1 cellular context compared by ENCODE assay signal in the genomic region with DNA sequence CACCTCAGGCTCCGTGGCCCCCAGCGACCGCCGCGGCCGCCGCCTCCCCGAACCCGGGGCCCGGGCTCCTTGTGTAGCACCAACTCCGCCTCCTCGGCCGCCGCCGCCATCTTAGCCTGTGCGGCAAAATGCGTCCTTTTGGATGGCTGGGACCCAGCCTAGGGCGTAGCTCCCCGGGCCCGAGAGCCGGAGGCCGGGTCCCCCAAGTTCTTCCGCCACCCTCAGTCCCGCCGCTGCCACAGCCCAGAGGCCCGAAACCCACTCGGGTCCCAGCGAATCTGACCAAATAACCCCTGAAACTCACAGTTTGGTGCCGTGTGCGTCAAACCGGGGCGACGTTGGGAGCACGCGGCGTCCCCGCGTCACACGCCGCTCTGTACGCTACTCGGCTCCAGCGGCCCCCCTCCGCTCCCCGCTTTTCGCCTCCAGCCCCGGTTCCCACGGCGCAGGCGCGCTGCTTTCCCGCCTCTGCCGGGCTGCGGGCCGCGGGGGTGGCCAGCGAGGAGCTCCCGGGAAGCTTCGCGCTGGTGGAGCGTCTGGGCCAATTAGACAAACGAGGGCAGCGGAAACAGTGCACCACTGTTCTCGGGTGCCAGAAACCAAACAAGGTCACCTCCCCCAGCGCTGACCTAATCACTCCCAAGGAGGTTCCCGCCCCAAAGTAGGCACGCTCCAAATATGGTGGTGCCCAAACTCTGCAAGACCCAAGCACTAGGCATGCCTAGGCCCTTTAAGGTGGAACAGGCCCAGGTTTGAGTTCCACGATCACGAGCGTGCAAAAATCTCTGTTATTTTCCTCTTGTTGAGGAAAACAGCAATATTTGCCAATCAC.
TF ChIP-seq lines count a peak whose summit lies in the region.

A gene (minus strand): TSS at position 350 of the 832 bp plus-strand sequence. CDS start 39,682 bp downstream, outside the sequence.

TF ChIP-seq in HepG2, 621 proteins besides CTCF, POLR2A, EP300 and RAD21 (continued from another document and continues in another):
- TF ChIP-seq CENPT (CRISPR knock-in tag; IDR thresholded peaks at IDR 0.05; ENCODE audit: low read depth) (0 out of 2 replicates have a peak, but pooled peaks have one; percentile 45), ATRX (CRISPR knock-in tag; IDR thresholded peaks at IDR 0.05; ENCODE audit: borderline replicate concordance) (no peak), SATB2 (CRISPR knock-in tag; IDR thresholded peaks at IDR 0.05) (no peak; the same call in 1 of the 2 replicates), EED (CRISPR knock-in tag; IDR thresholded peaks at IDR 0.05) (no peak), KLF13 (CRISPR knock-in tag; IDR thresholded peaks at IDR 0.05) (no peak), SOX13 (IDR thresholded peaks at IDR 0.05) (no peak; the same call in 1 of the 2 replicates), SOX13 (CRISPR knock-in tag; conservative IDR thresholded peaks at IDR 0.05 in 1 of 2, IDR thresholded peaks at IDR 0.05 in 1 of 2) (peak in 1 of 2 experiments; percentile 57; a peak in 2 of 4 replicates), GZF1 (CRISPR knock-in tag; IDR thresholded peaks at IDR 0.05) (no peak), ZNF451 (CRISPR knock-in tag; IDR thresholded peaks at IDR 0.05) (peak; percentile 93), ZFYVE20 (CRISPR knock-in tag; IDR thresholded peaks at IDR 0.05; ENCODE audit: borderline replicate concordance, low read depth) (no peak), ZNF678 (CRISPR knock-in tag; IDR thresholded peaks at IDR 0.05) (peak; percentile 91), SAFB2 (CRISPR knock-in tag; IDR thresholded peaks at IDR 0.05; ENCODE audit: borderline replicate concordance, low read depth) (peak; percentile 54; the same call in 1 of the 2 replicates), ZNF224 (CRISPR knock-in tag; IDR thresholded peaks at IDR 0.05) (peak; percentile 68; the same call in 1 of the 2 replicates), ZNF619 (CRISPR knock-in tag; IDR thresholded peaks at IDR 0.05) (0 out of 2 replicates have a peak, but pooled peaks have one; percentile 66), DMAP1 (CRISPR knock-in tag; IDR thresholded peaks at IDR 0.05) (peak; percentile 76), SSRP1 (CRISPR knock-in tag; IDR thresholded peaks at IDR 0.05) (no peak), ZNF780A (CRISPR knock-in tag; IDR thresholded peaks at IDR 0.05) (peak; percentile 79; the same call in 1 of the 2 replicates), ZNF788 (CRISPR knock-in tag; IDR thresholded peaks at IDR 0.05; ENCODE audit: borderline replicate concordance) (peak; percentile 76; the same call in 1 of the 2 replicates), FOXO1 (CRISPR knock-in tag; IDR thresholded peaks at IDR 0.05) (peak; percentile 11; the same call in 1 of the 2 replicates), ZNF569 (CRISPR knock-in tag; IDR thresholded peaks at IDR 0.05; ENCODE audit: borderline replicate concordance) (peak; percentile 55; the same call in 1 of the 2 replicates), ZBTB21 (CRISPR knock-in tag; IDR thresholded peaks at IDR 0.05) (no peak), SP2 (CRISPR knock-in tag; IDR thresholded peaks at IDR 0.05) (peak; percentile 56), ZNF263 (CRISPR knock-in tag; IDR thresholded peaks at IDR 0.05) (peak; percentile 39; the same call in 1 of the 2 replicates), ZNF335 (CRISPR knock-in tag; IDR thresholded peaks at IDR 0.05) (peak; percentile 85; the same call in 1 of the 2 replicates), HOXD1 (CRISPR knock-in tag; IDR thresholded peaks at IDR 0.05) (peak; percentile 78; the same call in 1 of the 2 replicates), ZNF441 (CRISPR knock-in tag; IDR thresholded peaks at IDR 0.05; ENCODE audit: borderline replicate concordance) (peak; percentile 75; the same call in 1 of the 2 replicates), ZNF562 (CRISPR knock-in tag; IDR thresholded peaks at IDR 0.05; ENCODE audit: borderline replicate concordance) (no peak), ZNF225 (CRISPR knock-in tag; IDR thresholded peaks at IDR 0.05) (peak; percentile 93), ZNF446 (CRISPR knock-in tag; IDR thresholded peaks at IDR 0.05) (peak; percentile 97), POLR2AphosphoS5 (IDR thresholded peaks at IDR 0.05; ENCODE audit: low read depth, low read length) (peak; percentile 60; the same call in 1 of the 2 replicates), ZNF432 (CRISPR knock-in tag; IDR thresholded peaks at IDR 0.05; ENCODE audit: borderline replicate concordance) (no peak), MAFG (CRISPR knock-in tag; IDR thresholded peaks at IDR 0.05) (peak; percentile 55; the same call in 1 of the 2 replicates), ZNF558 (CRISPR knock-in tag; IDR thresholded peaks at IDR 0.05; ENCODE audit: borderline replicate concordance) (peak; percentile 83; the same call in 1 of the 2 replicates), ZFX (CRISPR knock-in tag; IDR thresholded peaks at IDR 0.05; ENCODE audit: low read depth) (peak; percentile 91), ZNF605 (CRISPR knock-in tag; IDR thresholded peaks at IDR 0.05) (peak; percentile 91), ZFP62 (CRISPR knock-in tag; IDR thresholded peaks at IDR 0.05) (no peak), SMC3 (IDR thresholded peaks at IDR 0.05; ENCODE audit: low read length) (no peak), DNMT3B (CRISPR knock-in tag; conservative IDR thresholded peaks at IDR 0.05) (no peak; the same call in 1 of the 2 replicates), NFE2 (CRISPR knock-in tag; IDR thresholded peaks at IDR 0.05) (no peak)
- TF ChIP-seq, protein P1, sequence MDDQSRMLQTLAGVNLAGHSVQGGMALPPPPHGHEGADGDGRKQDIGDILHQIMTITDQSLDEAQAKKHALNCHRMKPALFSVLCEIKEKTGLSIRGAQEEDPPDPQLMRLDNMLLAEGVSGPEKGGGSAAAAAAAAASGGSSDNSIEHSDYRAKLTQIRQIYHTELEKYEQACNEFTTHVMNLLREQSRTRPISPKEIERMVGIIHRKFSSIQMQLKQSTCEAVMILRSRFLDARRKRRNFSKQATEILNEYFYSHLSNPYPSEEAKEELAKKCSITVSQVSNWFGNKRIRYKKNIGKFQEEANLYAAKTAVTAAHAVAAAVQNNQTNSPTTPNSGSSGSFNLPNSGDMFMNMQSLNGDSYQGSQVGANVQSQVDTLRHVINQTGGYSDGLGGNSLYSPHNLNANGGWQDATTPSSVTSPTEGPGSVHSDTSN (CRISPR knock-in tag; IDR thresholded peaks at IDR 0.05; ENCODE audit: borderline replicate concordance) = peak; percentile 86; the same call in 1 of the 2 replicates
- TF ChIP-seq, protein P2, sequence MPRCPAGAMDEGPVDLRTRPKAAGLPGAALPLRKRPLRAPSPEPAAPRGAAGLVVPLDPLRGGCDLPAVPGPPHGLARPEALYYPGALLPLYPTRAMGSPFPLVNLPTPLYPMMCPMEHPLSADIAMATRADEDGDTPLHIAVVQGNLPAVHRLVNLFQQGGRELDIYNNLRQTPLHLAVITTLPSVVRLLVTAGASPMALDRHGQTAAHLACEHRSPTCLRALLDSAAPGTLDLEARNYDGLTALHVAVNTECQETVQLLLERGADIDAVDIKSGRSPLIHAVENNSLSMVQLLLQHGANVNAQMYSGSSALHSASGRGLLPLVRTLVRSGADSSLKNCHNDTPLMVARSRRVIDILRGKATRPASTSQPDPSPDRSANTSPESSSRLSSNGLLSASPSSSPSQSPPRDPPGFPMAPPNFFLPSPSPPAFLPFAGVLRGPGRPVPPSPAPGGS (CRISPR knock-in tag; IDR thresholded peaks at IDR 0.05) = peak; percentile 96
- TF ChIP-seq, protein P3, sequence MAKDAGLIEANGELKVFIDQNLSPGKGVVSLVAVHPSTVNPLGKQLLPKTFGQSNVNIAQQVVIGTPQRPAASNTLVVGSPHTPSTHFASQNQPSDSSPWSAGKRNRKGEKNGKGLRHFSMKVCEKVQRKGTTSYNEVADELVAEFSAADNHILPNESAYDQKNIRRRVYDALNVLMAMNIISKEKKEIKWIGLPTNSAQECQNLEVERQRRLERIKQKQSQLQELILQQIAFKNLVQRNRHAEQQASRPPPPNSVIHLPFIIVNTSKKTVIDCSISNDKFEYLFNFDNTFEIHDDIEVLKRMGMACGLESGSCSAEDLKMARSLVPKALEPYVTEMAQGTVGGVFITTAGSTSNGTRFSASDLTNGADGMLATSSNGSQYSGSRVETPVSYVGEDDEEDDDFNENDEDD (CRISPR knock-in tag; IDR thresholded peaks at IDR 0.05; ENCODE audit: borderline replicate concordance) = peak; percentile 99
- TF ChIP-seq, protein P4, sequence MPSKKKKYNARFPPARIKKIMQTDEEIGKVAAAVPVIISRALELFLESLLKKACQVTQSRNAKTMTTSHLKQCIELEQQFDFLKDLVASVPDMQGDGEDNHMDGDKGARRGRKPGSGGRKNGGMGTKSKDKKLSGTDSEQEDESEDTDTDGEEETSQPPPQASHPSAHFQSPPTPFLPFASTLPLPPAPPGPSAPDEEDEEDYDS (CRISPR knock-in tag; IDR thresholded peaks at IDR 0.05) = peak; percentile 52
- TF ChIP-seq, protein P5, sequence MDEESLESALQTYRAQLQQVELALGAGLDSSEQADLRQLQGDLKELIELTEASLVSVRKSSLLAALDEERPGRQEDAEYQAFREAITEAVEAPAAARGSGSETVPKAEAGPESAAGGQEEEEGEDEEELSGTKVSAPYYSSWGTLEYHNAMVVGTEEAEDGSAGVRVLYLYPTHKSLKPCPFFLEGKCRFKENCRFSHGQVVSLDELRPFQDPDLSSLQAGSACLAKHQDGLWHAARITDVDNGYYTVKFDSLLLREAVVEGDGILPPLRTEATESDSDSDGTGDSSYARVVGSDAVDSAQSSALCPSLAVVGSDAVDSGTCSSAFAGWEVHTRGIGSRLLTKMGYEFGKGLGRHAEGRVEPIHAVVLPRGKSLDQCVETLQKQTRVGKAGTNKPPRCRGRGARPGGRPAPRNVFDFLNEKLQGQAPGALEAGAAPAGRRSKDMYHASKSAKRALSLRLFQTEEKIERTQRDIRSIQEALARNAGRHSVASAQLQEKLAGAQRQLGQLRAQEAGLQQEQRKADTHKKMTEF (CRISPR knock-in tag; IDR thresholded peaks at IDR 0.05) = peak; percentile 88
- TF ChIP-seq, protein P6, sequence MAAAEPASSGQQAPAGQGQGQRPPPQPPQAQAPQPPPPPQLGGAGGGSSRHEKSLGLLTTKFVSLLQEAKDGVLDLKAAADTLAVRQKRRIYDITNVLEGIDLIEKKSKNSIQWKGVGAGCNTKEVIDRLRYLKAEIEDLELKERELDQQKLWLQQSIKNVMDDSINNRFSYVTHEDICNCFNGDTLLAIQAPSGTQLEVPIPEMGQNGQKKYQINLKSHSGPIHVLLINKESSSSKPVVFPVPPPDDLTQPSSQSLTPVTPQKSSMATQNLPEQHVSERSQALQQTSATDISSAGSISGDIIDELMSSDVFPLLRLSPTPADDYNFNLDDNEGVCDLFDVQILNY (CRISPR knock-in tag; conservative IDR thresholded peaks at IDR 0.05) = peak; percentile 89
- TF ChIP-seq, protein P7, sequence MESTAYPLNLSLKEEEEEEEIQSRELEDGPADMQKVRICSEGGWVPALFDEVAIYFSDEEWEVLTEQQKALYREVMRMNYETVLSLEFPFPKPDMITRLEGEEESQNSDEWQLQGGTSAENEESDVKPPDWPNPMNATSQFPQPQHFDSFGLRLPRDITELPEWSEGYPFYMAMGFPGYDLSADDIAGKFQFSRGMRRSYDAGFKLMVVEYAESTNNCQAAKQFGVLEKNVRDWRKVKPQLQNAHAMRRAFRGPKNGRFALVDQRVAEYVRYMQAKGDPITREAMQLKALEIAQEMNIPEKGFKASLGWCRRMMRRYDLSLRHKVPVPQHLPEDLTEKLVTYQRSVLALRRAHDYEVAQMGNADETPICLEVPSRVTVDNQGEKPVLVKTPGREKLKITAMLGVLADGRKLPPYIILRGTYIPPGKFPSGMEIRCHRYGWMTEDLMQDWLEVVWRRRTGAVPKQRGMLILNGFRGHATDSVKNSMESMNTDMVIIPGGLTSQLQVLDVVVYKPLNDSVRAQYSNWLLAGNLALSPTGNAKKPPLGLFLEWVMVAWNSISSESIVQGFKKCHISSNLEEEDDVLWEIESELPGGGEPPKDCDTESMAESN (CRISPR knock-in tag; conservative IDR thresholded peaks at IDR 0.05) = peak; percentile 83; the same call in 1 of the 2 replicates
- TF ChIP-seq, protein P8, sequence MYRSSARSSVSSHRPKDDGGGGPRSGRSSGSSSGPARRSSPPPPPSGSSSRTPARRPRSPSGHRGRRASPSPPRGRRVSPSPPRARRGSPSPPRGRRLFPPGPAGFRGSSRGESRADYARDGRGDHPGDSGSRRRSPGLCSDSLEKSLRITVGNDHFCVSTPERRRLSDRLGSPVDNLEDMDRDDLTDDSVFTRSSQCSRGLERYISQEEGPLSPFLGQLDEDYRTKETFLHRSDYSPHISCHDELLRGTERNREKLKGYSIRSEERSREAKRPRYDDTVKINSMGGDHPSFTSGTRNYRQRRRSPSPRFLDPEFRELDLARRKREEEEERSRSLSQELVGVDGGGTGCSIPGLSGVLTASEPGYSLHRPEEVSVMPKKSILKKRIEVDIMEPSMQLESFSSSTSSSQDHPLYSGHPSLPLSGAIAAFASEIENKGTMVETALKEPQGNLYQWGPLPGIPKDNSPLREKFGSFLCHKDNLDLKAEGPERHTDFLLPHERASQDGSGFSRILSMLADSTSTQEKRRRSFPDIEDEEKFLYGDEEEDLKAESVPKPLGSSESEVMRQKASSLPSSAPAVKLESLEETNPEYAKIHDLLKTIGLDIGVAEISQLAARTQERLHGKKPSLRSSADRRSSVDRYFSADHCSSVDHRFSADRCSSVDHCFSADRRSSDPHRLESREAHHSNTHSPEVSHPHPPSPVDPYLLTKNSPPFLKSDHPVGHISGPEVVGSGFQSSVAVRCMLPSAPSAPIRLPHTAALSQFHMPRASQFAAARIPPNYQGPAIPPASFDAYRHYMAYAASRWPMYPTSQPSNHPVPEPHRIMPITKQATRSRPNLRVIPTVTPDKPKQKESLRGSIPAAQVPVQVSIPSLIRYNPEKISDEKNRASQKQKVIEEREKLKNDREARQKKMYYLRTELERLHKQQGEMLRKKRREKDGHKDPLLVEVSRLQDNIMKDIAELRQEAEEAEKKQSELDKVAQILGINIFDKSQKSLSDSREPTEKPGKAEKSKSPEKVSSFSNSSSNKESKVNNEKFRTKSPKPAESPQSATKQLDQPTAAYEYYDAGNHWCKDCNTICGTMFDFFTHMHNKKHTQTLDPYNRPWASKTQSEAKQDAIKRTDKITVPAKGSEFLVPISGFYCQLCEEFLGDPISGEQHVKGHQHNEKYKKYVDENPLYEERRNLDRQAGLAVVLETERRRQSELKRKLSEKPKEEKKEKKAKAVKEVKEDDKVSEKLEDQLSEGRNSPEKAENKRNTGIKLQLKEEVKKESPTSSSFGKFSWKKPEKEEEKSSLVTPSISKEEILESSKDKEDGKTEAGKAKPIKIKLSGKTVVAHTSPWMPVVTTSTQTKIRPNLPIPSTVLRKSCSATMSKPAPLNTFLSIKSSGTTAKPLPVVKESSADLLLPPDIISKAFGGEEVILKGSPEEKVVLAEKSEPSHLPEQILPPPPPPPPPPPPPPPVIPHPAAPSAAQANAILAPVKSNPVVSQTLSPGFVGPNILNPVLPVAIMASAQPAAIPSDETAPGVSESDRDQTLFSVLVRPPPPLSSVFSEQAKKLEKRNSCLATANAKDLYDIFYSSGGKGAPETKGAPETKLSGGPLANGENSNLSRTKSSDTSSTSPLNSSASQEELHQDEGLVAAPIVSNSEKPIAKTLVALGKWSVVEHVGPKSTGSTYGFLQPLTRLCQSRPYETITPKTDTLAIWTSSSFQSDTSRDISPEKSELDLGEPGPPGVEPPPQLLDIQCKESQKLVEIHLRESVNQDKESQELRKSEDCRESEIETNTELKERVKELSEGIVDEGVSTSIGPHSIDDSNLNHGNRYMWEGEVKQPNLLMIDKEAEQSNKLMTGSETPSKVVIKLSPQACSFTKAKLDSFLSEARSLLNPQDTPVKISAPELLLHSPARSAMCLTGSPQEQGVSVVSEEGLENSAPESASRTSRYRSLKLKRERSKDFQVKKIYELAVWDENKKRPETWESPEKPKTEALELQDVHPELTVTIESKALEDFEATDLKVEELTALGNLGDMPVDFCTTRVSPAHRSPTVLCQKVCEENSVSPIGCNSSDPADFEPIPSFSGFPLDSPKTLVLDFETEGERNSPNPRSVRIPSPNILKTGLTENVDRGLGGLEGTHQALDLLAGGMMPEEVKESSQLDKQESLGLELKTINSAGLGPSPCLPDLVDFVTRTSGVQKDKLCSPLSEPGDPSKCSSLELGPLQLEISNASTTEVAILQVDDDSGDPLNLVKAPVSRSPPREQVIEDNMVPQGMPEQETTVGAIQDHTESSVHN (CRISPR knock-in tag; IDR thresholded peaks at IDR 0.05) = peak; percentile 41
